ENCODE assay signal across 9 cellular contexts in genomic region chr17:18070861-18071340, GRCh38. TPM values are rescaled to one million over a fixed set of nuclear protein-coding genes. Genes with fewer than 3 reads are reported as not detected.
DNase-seq lines count a peak whose midpoint lies in the region; ATAC-seq and TF ChIP-seq lines count a peak whose summit lies in the region.
"Had no signal": no experiment of that assay in that cellular context is flagged by ENCODE, and none has a peak within 500 bp of the region (broad histone marks: within the 10 kb centered on the region; RNA-seq: fewer than 3 reads in every experiment).

No MANE protein-coding gene starts in this region.

- H3K9me3 Mint-ChIP-seq in neural crest cell = no peaks in the 10 kb centered on the region

- H3K4me1 Mint-ChIP-seq in neural crest cell = peaks cover 13% of the 10 kb centered on the region

- ATAC-seq in GM19397 (IDR thresholded peaks at IDR 0.05; ENCODE audit: unreplicated experiment) (no peak), HG02981 (IDR thresholded peaks at IDR 0.05; ENCODE audit: unreplicated experiment) (no peak)

- no peaks in the 10 kb centered on the region for H3K36me3 Mint-ChIP-seq in neural crest cell (ENCODE audit: low read depth)

- TF ChIP-seq CTCF in GM12865 (IDR thresholded peaks at IDR 0.05; ENCODE audit: insufficient read depth, low read depth, low read length, missing control alignments) (no peak), cardiac fibroblast (IDR thresholded peaks at IDR 0.05; ENCODE audit: low read depth, low read length) (no peak), neural crest cell (conservative IDR thresholded peaks at IDR 0.05) (no peak)

- H3K4me3 ChIP-seq in GM12865 (ENCODE audit: low read depth, low read length) (no peak overlapping the region), cardiac fibroblast (replicated peaks in 1 of 2; ENCODE audit: low read depth in 2 of 2, low read length in 2 of 2) (peak overlapping the region in 1 of 2 donors; percentile 8)

- no peaks in the 10 kb centered on the region for H3K27me3 Mint-ChIP-seq in neural crest cell (ENCODE audit: low read depth)

- peak overlapping the region; percentile 62 for H3K27ac Mint-ChIP-seq in neural crest cell (ENCODE audit: unreplicated experiment)

- no peak overlapping the region for H3K4me3 Mint-ChIP-seq in neural crest cell

- DNase-seq in GM12865 (ENCODE audit: low read depth) (peak; percentile 11), NCI-H1694 (lab: John Stamatoyannopoulos, UW) (peak; percentile 84), cardiac fibroblast (ENCODE audit: low read depth in 2 of 2) (peak; percentile 45 to 52), neural crest cell (ENCODE audit: low read depth, low spot score) (no peak), mucosa of gallbladder (ENCODE audit: low spot score) (no peak), superior temporal gyrus (ENCODE audit: extremely low spot score) (no peak)
- DNase-seq: NCI-H2029 treated with DMSO at 0.1 percent for 48 hours had no signal

RNA-seq across cellular contexts. Expression of gene DRG2, which starts 16.8 kb away (rescaled TPM):
- total RNA-seq in neural crest cell (40.3 and 41.5 TPM in 2 replicates), mucosa of gallbladder (36.4 TPM)

RNA-seq across cellular contexts. Expression of gene GID4, which starts 31.7 kb away (rescaled TPM):
- 11.8 and 12.2 TPM in 2 replicates for total RNA-seq in neural crest cell
- 12.0 TPM for total RNA-seq in mucosa of gallbladder

RNA-seq across cellular contexts. Expression of gene ATPAF2, which starts 31.9 kb away (rescaled TPM):
- total RNA-seq in neural crest cell (20.3 and 23.1 TPM in 2 replicates), mucosa of gallbladder (37.6 TPM)

RNA-seq across cellular contexts. Expression of gene MYO15A, which starts 37.7 kb away (rescaled TPM):
- 1.3 and 1.6 TPM in 2 replicates for total RNA-seq in neural crest cell
- total RNA-seq in mucosa of gallbladder = 3.3 TPM

Comparison
In these comparisons a context has a peak if more than half of its experiments do, and no peak if none do; other contexts are left out.
1. DNase-seq: peak in GM12865 (single experiment), NCI-H1694 (single experiment) and cardiac fibroblast (2 of 2); none in neural crest cell (single experiment), mucosa of gallbladder (single experiment) and superior temporal gyrus (single experiment).